Comparison of ENCODE assay signal across 31 cellular contexts in the genomic region with DNA sequence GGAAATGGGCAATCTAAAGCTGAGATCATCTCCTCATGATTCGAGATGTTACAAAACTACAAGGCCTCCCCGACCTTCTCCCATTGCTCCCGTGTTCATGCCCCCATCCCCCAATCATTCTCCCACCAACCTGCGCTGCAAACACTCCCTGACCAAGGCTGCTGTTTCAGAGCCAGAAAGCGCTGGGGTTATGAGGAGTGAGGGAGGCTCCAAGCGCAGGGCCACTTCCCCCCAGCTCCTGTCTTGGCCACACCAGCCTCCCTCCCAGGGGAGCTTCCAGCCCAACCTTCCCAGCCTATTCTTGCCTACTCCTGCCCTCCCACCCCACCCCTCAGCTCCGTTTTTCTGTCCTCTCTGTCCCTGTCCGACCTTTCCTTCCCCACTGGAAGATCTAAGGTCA. TPM values are rescaled to one million over a fixed set of nuclear protein-coding genes. Genes with fewer than 3 reads are reported as not detected.
"Had no signal": no experiment of that assay in that cellular context is flagged by ENCODE, and none has a peak within 500 bp of the region (broad histone marks: within the 10 kb centered on the region; RNA-seq: fewer than 3 reads in every experiment).

No MANE protein-coding gene starts in this region.

- H3K27ac ChIP-seq: body of pancreas, esophagus squamous epithelium, gastrocnemius medialis, left lung, right lobe of liver, skin epidermis, stomach, suprapubic skin had no signal

- ATAC-seq: activated CD8-positive, alpha-beta T cell treated with anti-CD3 and anti-CD28 coated beads, Interleukin-2, amount 10 ng/mL, durations not matched to agents 7 days and 5 days; activated naive CD8-positive, alpha-beta T cell treated with anti-CD3 and anti-CD28 coated beads, Interleukin-2, amount 50 U/mL, for 24 hours; body of pancreas; effector memory CD8-positive, alpha-beta T cell; gastrocnemius medialis; left lung; naive thymus-derived CD4-positive, alpha-beta T cell; right lobe of liver; stimulated activated effector memory CD8-positive, alpha-beta T cell treated with anti-CD3 and anti-CD28 coated beads, Interleukin-12 subunit alpha, Interleukin-12 subunit beta, amount 100 ng/mL, for 72 hours had no signal

- H3K27me3 ChIP-seq: body of pancreas, gastrocnemius medialis, right lobe of liver, tibial nerve had no signal

- H3K4me3 Mint-ChIP-seq: activated CD8-positive, alpha-beta T cell treated with anti-CD3 and anti-CD28 coated beads, Interleukin-2, amount 10 ng/mL, durations not matched to agents 7 days and 5 days; activated naive CD8-positive, alpha-beta T cell treated with anti-CD3 and anti-CD28 coated beads, Interleukin-2, amount 50 U/mL, for 24 hours; activated T-helper 1 cell treated with anti-CD3 and anti-CD28 coated beads, Interleukin-12 subunit alpha, Interleukin-12 subunit beta, Interleukin-2, Interleukin-4 antibody, amounts not matched to agents 30 ng/mL and 10 ng/mL and 1 ng/mL, durations not matched to agents 14 hours and 24 hours and 36 hours; effector memory CD8-positive, alpha-beta T cell; naive thymus-derived CD4-positive, alpha-beta T cell; neural crest cell; stimulated activated effector memory CD8-positive, alpha-beta T cell treated with anti-CD3 and anti-CD28 coated beads, Interleukin-12 subunit alpha, Interleukin-12 subunit beta, amount 100 ng/mL, for 72 hours had no signal

- H3K4me3 ChIP-seq: body of pancreas, esophagus squamous epithelium, gastrocnemius medialis, left lung, lung, right lobe of liver, skin epidermis, stomach, suprapubic skin, tibial nerve had no signal

- H3K27ac Mint-ChIP-seq: activated CD8-positive, alpha-beta T cell treated with anti-CD3 and anti-CD28 coated beads, Interleukin-2, amount 10 ng/mL, durations not matched to agents 7 days and 5 days; activated naive CD8-positive, alpha-beta T cell treated with anti-CD3 and anti-CD28 coated beads, Interleukin-2, amount 50 U/mL, for 24 hours; activated T-helper 1 cell treated with anti-CD3 and anti-CD28 coated beads, Interleukin-12 subunit alpha, Interleukin-12 subunit beta, Interleukin-2, Interleukin-4 antibody, amounts not matched to agents 30 ng/mL and 10 ng/mL and 1 ng/mL, durations not matched to agents 14 hours and 24 hours and 36 hours; effector memory CD8-positive, alpha-beta T cell; naive thymus-derived CD4-positive, alpha-beta T cell; stimulated activated effector memory CD8-positive, alpha-beta T cell treated with anti-CD3 and anti-CD28 coated beads, Interleukin-12 subunit alpha, Interleukin-12 subunit beta, amount 100 ng/mL, for 72 hours had no signal

- H3K9me3 Mint-ChIP-seq: activated naive CD8-positive, alpha-beta T cell treated with anti-CD3 and anti-CD28 coated beads, Interleukin-2, amount 50 U/mL, for 24 hours; activated T-helper 1 cell treated with anti-CD3 and anti-CD28 coated beads, Interleukin-12 subunit alpha, Interleukin-12 subunit beta, Interleukin-2, Interleukin-4 antibody, amounts not matched to agents 30 ng/mL and 10 ng/mL and 1 ng/mL, durations not matched to agents 14 hours and 24 hours and 36 hours; effector memory CD8-positive, alpha-beta T cell; naive thymus-derived CD4-positive, alpha-beta T cell; neural crest cell; stimulated activated effector memory CD8-positive, alpha-beta T cell treated with anti-CD3 and anti-CD28 coated beads, Interleukin-12 subunit alpha, Interleukin-12 subunit beta, amount 100 ng/mL, for 72 hours had no signal

- H3K36me3 Mint-ChIP-seq: naive thymus-derived CD4-positive, alpha-beta T cell; stimulated activated effector memory CD8-positive, alpha-beta T cell treated with anti-CD3 and anti-CD28 coated beads, Interleukin-12 subunit alpha, Interleukin-12 subunit beta, amount 100 ng/mL, for 72 hours had no signal

- H3K9me3 ChIP-seq: body of pancreas, esophagus squamous epithelium, gastrocnemius medialis, left lung, right lobe of liver, stomach, suprapubic skin, tibial nerve had no signal

- H3K36me3 ChIP-seq: esophagus squamous epithelium, gastrocnemius medialis, left lung, right lobe of liver, stomach, suprapubic skin, tibial nerve had no signal

- DNase-seq: activated CD4-positive, alpha-beta T cell treated with anti-CD3 and anti-CD28 coated beads, Interleukin-2, amount 50 U/mL, for 1 hour; activated CD4-positive, CD25-positive, alpha-beta regulatory T cell treated with anti-CD3 and anti-CD28 coated beads, Interleukin-2, amount 50 U/mL, for 72 hours; activated CD8-positive, alpha-beta T cell treated with anti-CD3 and anti-CD28 coated beads, Interleukin-2, amount 10 ng/mL, durations not matched to agents 7 days and 5 days; activated gamma-delta T cell; activated naive CD4-positive, alpha-beta T cell treated with anti-CD3 and anti-CD28 coated beads, Interleukin-2, amount 50 U/mL, for 16 hours; activated naive CD8-positive, alpha-beta T cell treated with anti-CD3 and anti-CD28 coated beads, Interleukin-2, amount 50 U/mL, for 24 hours; anterior cingulate cortex; body of pancreas; caudate nucleus; effector memory CD8-positive, alpha-beta T cell; esophagus squamous epithelium; gastrocnemius medialis; head of caudate nucleus; hypothalamus; kidney glomerular epithelial cell; left lung; naive thymus-derived CD4-positive, alpha-beta T cell; posterior cingulate gyrus; right lobe of liver; stimulated activated CD4-positive, alpha-beta T cell treated with anti-CD3 and anti-CD28 coated beads, Interleukin-2, amount 100 ng/mL, for 24 hours; stomach had no signal

RNA-seq across cellular contexts. Expression of a gene that starts 14.7 kb away (rescaled TPM):
- total RNA-seq: activated CD8-positive, alpha-beta T cell treated with anti-CD3 and anti-CD28 coated beads, Interleukin-2, amount 10 ng/mL, durations not matched to agents 7 days and 5 days; activated T-helper 1 cell treated with anti-CD3 and anti-CD28 coated beads, Interleukin-12 subunit alpha, Interleukin-12 subunit beta, Interleukin-2, Interleukin-4 antibody, amounts not matched to agents 30 ng/mL and 10 ng/mL and 1 ng/mL, durations not matched to agents 14 hours and 24 hours and 36 hours; body of pancreas; dermis microvascular lymphatic vessel endothelial cell; esophagus squamous epithelium; gastrocnemius medialis; left lung; lung; naive thymus-derived CD4-positive, alpha-beta T cell; neural crest cell; omental fat pad; right lobe of liver; stomach; suprapubic skin; tibial nerve; urinary bladder had no signal
- polyA plus RNA-seq: lung; naive thymus-derived CD4-positive, alpha-beta T cell; stomach; urinary bladder had no signal
